12 cellular contexts compared by ENCODE assay signal in genomic region chr7:92769361-92769633, GRCh38.
DNase-seq lines count a peak whose midpoint lies in the region; ATAC-seq and TF ChIP-seq lines count a peak whose summit lies in the region.
"Had no signal": no experiment of that assay in that cellular context is flagged by ENCODE, and none has a peak within 500 bp of the region (broad histone marks: within the 10 kb centered on the region; RNA-seq: fewer than 3 reads in every experiment).

No MANE protein-coding gene starts in this region.

- H3K36me3 ChIP-seq in lower lobe of right lung = no peaks in the 10 kb centered on the region

- H3K27me3 ChIP-seq in lower lobe of right lung (ENCODE audit: low read depth) = no peaks in the 10 kb centered on the region
- H3K27me3 ChIP-seq: pancreas had no signal

- H3K9me3 ChIP-seq in lower lobe of right lung = no peaks in the 10 kb centered on the region
- H3K9me3 ChIP-seq: pancreas had no signal

- H3K4me1 ChIP-seq in lower lobe of right lung = peaks cover 8% of the 10 kb centered on the region

- H3K4me1 Mint-ChIP-seq in activated CD8-positive, alpha-beta memory T cell treated with anti-CD3 and anti-CD28 coated beads, Interleukin-2, amount 10 ng/mL, durations not matched to agents 7 days and 5 days = peaks cover 59% of the 10 kb centered on the region
- peaks cover 43% of the 10 kb centered on the region for H3K4me1 Mint-ChIP-seq in nephron

- peak overlapping the region; percentile 60 for H3K27ac Mint-ChIP-seq in activated CD8-positive, alpha-beta memory T cell treated with anti-CD3 and anti-CD28 coated beads, Interleukin-2, amount 10 ng/mL, durations not matched to agents 7 days and 5 days
- peak overlapping the region in 2 of 3 experiments; percentile 22 to 30 for H3K27ac Mint-ChIP-seq in nephron
- H3K27ac Mint-ChIP-seq: B cell had no signal

- no peak overlapping the region for H3K4me3 ChIP-seq in lower lobe of right lung
- H3K4me3 ChIP-seq: pancreas had no signal

- no peak overlapping the region for H3K4me3 Mint-ChIP-seq in activated CD8-positive, alpha-beta memory T cell treated with anti-CD3 and anti-CD28 coated beads, Interleukin-2, amount 10 ng/mL, durations not matched to agents 7 days and 5 days
- no peak overlapping the region for H3K4me3 Mint-ChIP-seq in nephron
- H3K4me3 Mint-ChIP-seq: B cell had no signal

- DNase-seq in activated CD8-positive, alpha-beta memory T cell treated with anti-CD3 and anti-CD28 coated beads, Interleukin-2, amount 10 ng/mL, durations not matched to agents 7 days and 5 days = no peak
- no peak for DNase-seq in activated CD8-positive, alpha-beta memory T cell treated with anti-CD3 and anti-CD28 coated beads, Interleukin-2, amount 50 U/mL, for 4 hours
- DNase-seq in NCI-H69 (lab: John Stamatoyannopoulos, UW) (peak; percentile 47), lower lobe of right lung (no peak), head of caudate nucleus (no peak), GM20000 (ENCODE audit: low spot score) (no peak)
- DNase-seq: NK-92 treated with Interleukin-12 subunit alpha and Interleukin-12 subunit beta, amount 100 ng/mL, for 24 hours; pancreas had no signal

- intact Hi-C loops in lower lobe of right lung (cut with DNase I) (no loop called here), head of caudate nucleus (cut with DNase I) (no loop called here)

- CTCF ChIA-PET in activated CD8-positive, alpha-beta memory T cell treated with anti-CD3 and anti-CD28 coated beads, Interleukin-2, amount 10 ng/mL, durations not matched to agents 7 days and 5 days (lab: Charles Lee) = interaction anchor here (1.2 kb wide), 2 partner anchors 9 to 63 kb away, joined by 3 to 6 read pairs; no protein-coding TSS in a partner anchor

- ATAC-seq in activated CD8-positive, alpha-beta memory T cell treated with anti-CD3 and anti-CD28 coated beads, Interleukin-2, amount 10 ng/mL, durations not matched to agents 7 days and 5 days = peak; percentile 18
- ATAC-seq in GM21576 (IDR thresholded peaks at IDR 0.05; ENCODE audit: unreplicated experiment) (peak; percentile 16), lower lobe of right lung (no peak)

- no peak for TF ChIP-seq CTCF in nephron (IDR thresholded peaks at IDR 0.05; ENCODE audit: unreplicated experiment in 3 of 3)
- no peak for TF ChIP-seq CTCF in lower lobe of right lung (IDR thresholded peaks at IDR 0.05)
- no peak for TF ChIP-seq CTCF in GM20000 (IDR thresholded peaks at IDR 0.05; ENCODE audit: extremely low read depth, missing control alignments)

- H3K27me3 Mint-ChIP-seq in activated CD8-positive, alpha-beta memory T cell treated with anti-CD3 and anti-CD28 coated beads, Interleukin-2, amount 10 ng/mL, durations not matched to agents 7 days and 5 days = no peaks in the 10 kb centered on the region
- H3K27me3 Mint-ChIP-seq in nephron (ENCODE audit: low read depth) = no peaks in the 10 kb centered on the region
- H3K27me3 Mint-ChIP-seq: B cell had no signal

- peaks cover 71% of the 10 kb centered on the region for H3K36me3 Mint-ChIP-seq in activated CD8-positive, alpha-beta memory T cell treated with anti-CD3 and anti-CD28 coated beads, Interleukin-2, amount 10 ng/mL, durations not matched to agents 7 days and 5 days
- H3K36me3 Mint-ChIP-seq in nephron (ENCODE audit: low read depth) = peaks cover 51% of the 10 kb centered on the region

- no peak overlapping the region for H3K27ac ChIP-seq in lower lobe of right lung
- H3K27ac ChIP-seq: pancreas had no signal

- H3K9me3 Mint-ChIP-seq in activated CD8-positive, alpha-beta memory T cell treated with anti-CD3 and anti-CD28 coated beads, Interleukin-2, amount 10 ng/mL, durations not matched to agents 7 days and 5 days (ENCODE audit: low read depth) = no peaks in the 10 kb centered on the region
- H3K9me3 Mint-ChIP-seq in nephron = no peaks in the 10 kb centered on the region
- H3K9me3 Mint-ChIP-seq: T-helper 2 cell treated with Interferon-gamma antibody and Interleukin-4, amounts not matched to agents 5 μg/mL and 100 μg/mL, for 36 hours had no signal

Comparison
In these comparisons a context has a peak if more than half of its experiments do, and no peak if none do; other contexts are left out.
1. ATAC-seq: peak in activated CD8-positive, alpha-beta memory T cell treated with anti-CD3 and anti-CD28 coated beads, Interleukin-2, amount 10 ng/mL, durations not matched to agents 7 days and 5 days (single experiment) and GM21576 (single experiment); none in lower lobe of right lung (0 of 2).